8 cellular contexts compared by ENCODE assay signal in genomic region chr1:2279210-2279639, GRCh38. TPM values are rescaled to one million over a fixed set of nuclear protein-coding genes. Genes with fewer than 3 reads are reported as not detected.
A peak's percentile ranks its signal among the peaks of the same experiment; 100 is the strongest.
DNase-seq lines count a peak whose midpoint lies in the region; TF ChIP-seq lines count a peak whose summit lies in the region.

No MANE protein-coding gene starts in this region.

- H3K27ac Mint-ChIP-seq in MCF 10A (ENCODE audit: low read depth, unreplicated experiment) = peak overlapping the region; percentile 19

- WGBS in mammary epithelial cell (ENCODE audit: low coverage, missing lambda C conversion rate) = 63% methylated on average over 5 of the region's 13 CpGs

- CTCF ChIA-PET in MCF 10A (lab: Yijun Ruan, JAX) = no interaction called here
- CTCF ChIA-PET in mammary epithelial cell (lab: Charles Lee; ENCODE audit: low non-redundant PET) = no interaction called here

- in situ Hi-C loops in mammary epithelial cell (cut with MboI; ENCODE audit: low sequenced_read_pairs in 2 of 2) = no loop called here
- in situ Hi-C loops in G401 (cut with HindIII; ENCODE audit: low sequenced_read_pairs) = no loop called here

- no peaks in the 10 kb centered on the region for H3K9me3 ChIP-seq in mammary epithelial cell (replicated peaks; ENCODE audit: insufficient read depth, low read length)
- no peaks in the 10 kb centered on the region for H3K9me3 ChIP-seq in fibroblast of lung (ENCODE audit: control insufficient read depth, insufficient read depth, low read depth, low read length)
- no peaks in the 10 kb centered on the region for H3K9me3 ChIP-seq in muscle layer of colon (ENCODE audit: low read length)

- POLR2A ChIA-PET in MCF 10A (lab: Yijun Ruan, JAX) = no interaction called here

- no peaks in the 10 kb centered on the region for H3K27me3 Mint-ChIP-seq in MCF 10A (ENCODE audit: insufficient read depth, unreplicated experiment)

- no peak overlapping the region for H3K27ac ChIP-seq in mammary epithelial cell (ENCODE audit: insufficient read depth, low read depth, low read length)
- peak overlapping the region; percentile 75 for H3K27ac ChIP-seq in fibroblast of lung (ENCODE audit: insufficient read depth, low read length)
- peak overlapping the region; percentile 73 for H3K27ac ChIP-seq in muscle layer of colon (ENCODE audit: low read depth, low read length)

- H3K79me2 ChIP-seq in mammary epithelial cell (ENCODE audit: insufficient read depth, low read length) (peaks cover 80% of the 10 kb centered on the region), fibroblast of lung (ENCODE audit: control insufficient read depth, insufficient read depth, low read length) (peaks cover 76% of the 10 kb centered on the region)

- peaks cover 10% of the 10 kb centered on the region for H3K36me3 Mint-ChIP-seq in MCF 10A (ENCODE audit: insufficient read depth, unreplicated experiment)

- no TSS peak for BruUV-seq in MCF 10A (replicated peaks; lab: Mats Ljungman, UMichigan)
- BruUV-seq in mammary epithelial cell (replicated peaks; lab: Mats Ljungman, UMichigan) = no TSS peak

- H2AFZ ChIP-seq in mammary epithelial cell (ENCODE audit: low read depth, low read length) = no peak overlapping the region
- H2AFZ ChIP-seq in fibroblast of lung (ENCODE audit: low read length) = no peak overlapping the region

- H3K4me2 ChIP-seq in mammary epithelial cell (ENCODE audit: insufficient read depth, low read depth, low read length) = no peak overlapping the region
- peak overlapping the region; percentile 38 for H3K4me2 ChIP-seq in fibroblast of lung (ENCODE audit: extremely low read depth, insufficient read depth, low read length)

- dilution Hi-C loops in mammary epithelial cell (cut with HindIII; ENCODE audit: low sequenced_read_pairs) = no loop called here

- H3K4me3 ChIP-seq in mammary epithelial cell (replicated peaks in 1 of 3; ENCODE audit: insufficient read depth in 1 of 3, low read depth in 2 of 3, low read length in 3 of 3) = no peak overlapping the region
- no peak overlapping the region for H3K4me3 ChIP-seq in fibroblast of lung (replicated peaks in 1 of 4; ENCODE audit: control extremely low read depth in 1 of 4, insufficient read depth in 1 of 4, low read depth in 3 of 4, low read length in 4 of 4)
- no peak overlapping the region for H3K4me3 ChIP-seq in muscle layer of colon (ENCODE audit: low read depth in 1 of 2, low read length in 2 of 2)

- H3K9ac ChIP-seq in mammary epithelial cell (ENCODE audit: insufficient read depth, low read length) (no peak overlapping the region), fibroblast of lung (ENCODE audit: insufficient read depth, low read length) (peak overlapping the region; percentile 44), muscle layer of colon (ENCODE audit: low read length) (no peak overlapping the region)

- TF ChIP-seq CTCF in MCF 10A (IDR thresholded peaks at IDR 0.05; ENCODE audit: unreplicated experiment) (no peak), mammary epithelial cell (conservative IDR thresholded peaks at IDR 0.05 in 1 of 2, IDR thresholded peaks at IDR 0.05 in 1 of 2; ENCODE audit: extremely low read depth in 1 of 2, insufficient read depth in 1 of 2, low read depth in 1 of 2, low read length in 2 of 2) (no peak), fibroblast of lung (conservative IDR thresholded peaks at IDR 0.05 in 1 of 2, IDR thresholded peaks at IDR 0.05 in 1 of 2; ENCODE audit: low read depth in 1 of 2, low read length in 2 of 2) (no peak)

- H3K36me3 ChIP-seq in mammary epithelial cell (ENCODE audit: insufficient read depth, low read length) (peaks cover 2% of the 10 kb centered on the region), fibroblast of lung (ENCODE audit: control insufficient read depth, insufficient read depth, low read length) (peaks cover 4% of the 10 kb centered on the region), muscle layer of colon (ENCODE audit: insufficient read depth, low read length) (peaks cover 4% of the 10 kb centered on the region)

- peaks cover 19% of the 10 kb centered on the region for H3K4me1 Mint-ChIP-seq in MCF 10A (ENCODE audit: insufficient read depth, unreplicated experiment)

- intact Hi-C loops in MCF 10A (cut with micrococcal nuclease) (loop anchor here (5.0 kb wide), 1 partner anchor 47 kb away; no protein-coding TSS in a partner anchor), mammary epithelial cell (cut with micrococcal nuclease) (no loop called here)

- H3K4me1 ChIP-seq in mammary epithelial cell (ENCODE audit: insufficient read depth, low read length) = peaks cover 32% of the 10 kb centered on the region
- H3K4me1 ChIP-seq in fibroblast of lung (ENCODE audit: control insufficient read depth, extremely low read depth, insufficient read depth, low read length) = peaks cover 32% of the 10 kb centered on the region
- H3K4me1 ChIP-seq in muscle layer of colon (ENCODE audit: insufficient read depth, low read length) = peaks cover 64% of the 10 kb centered on the region

- no peaks in the 10 kb centered on the region for H4K20me1 ChIP-seq in mammary epithelial cell (ENCODE audit: insufficient read depth, low read length)
- no peaks in the 10 kb centered on the region for H4K20me1 ChIP-seq in fibroblast of lung (ENCODE audit: control insufficient read depth, extremely low read depth, insufficient read depth, low read length)

- no peaks in the 10 kb centered on the region for H3K9me3 Mint-ChIP-seq in MCF 10A (ENCODE audit: unreplicated experiment)

- DNase-seq in MCF 10A (ENCODE audit: unreplicated experiment) = no peak
- DNase-seq in mammary epithelial cell = no peak
- peak; percentile 93 to 98 for DNase-seq in fibroblast of lung (ENCODE audit: low read depth in 2 of 2)
- no peak for DNase-seq in G401 (ENCODE audit: low spot score)
- DNase-seq in RPMI8226 = no peak
- no peak for DNase-seq in activated effector memory CD4-positive, alpha-beta T cell treated with Interleukin-2 at 50 U/mL for 16 hours
- no peak for DNase-seq in mesenteric fat pad (ENCODE audit: low spot score)

- H3K27me3 ChIP-seq in mammary epithelial cell (ENCODE audit: insufficient read depth, low read length) = no peaks in the 10 kb centered on the region
- no peaks in the 10 kb centered on the region for H3K27me3 ChIP-seq in fibroblast of lung (ENCODE audit: control insufficient read depth, insufficient read depth, low read length)
- H3K27me3 ChIP-seq in muscle layer of colon (ENCODE audit: control insufficient read depth in 1 of 2, insufficient read depth in 2 of 2, low read length in 2 of 2) = no peaks in the 10 kb centered on the region

- no peak overlapping the region for H3K4me3 Mint-ChIP-seq in MCF 10A (ENCODE audit: unreplicated experiment)

RNA-seq across cellular contexts. Expression of gene SKI, which starts 51.1 kb away (rescaled TPM):
- total RNA-seq in MCF 10A (2022) (42.7 and 53.7 TPM in 2 replicates), mammary epithelial cell (10 to 100 TPM; 27.2 to 47.8 TPM), fibroblast of lung (18.0 and 21.8 TPM in 2 replicates), mesenteric fat pad (101 TPM)
- polyA plus RNA-seq in mammary epithelial cell (10.5 TPM), fibroblast of lung (11.6 and 18.3 TPM in 2 replicates)
- polyA minus RNA-seq in mammary epithelial cell (34.8 TPM), fibroblast of lung (ENCODE audit: low replicate concordance) (18.0 and 19.2 TPM in 2 replicates)
- polyA plus RNA-seq in fibroblast of lung (2012) = 30.8 and 38.0 TPM in 2 replicates
- total RNA-seq in G401 (2014; rRNA removed; shearing (Covaris generic)) = 5.8 and 15.2 TPM in 2 replicates

Comparison
In these comparisons a context has a peak if more than half of its experiments do, and no peak if none do; other contexts are left out.
1. DNase-seq: peak in fibroblast of lung (2 of 2); none in MCF 10A (single experiment), mammary epithelial cell (single experiment), G401 (single experiment), RPMI8226 (single experiment), activated effector memory CD4-positive, alpha-beta T cell treated with Interleukin-2 at 50 U/mL for 16 hours (single experiment) and mesenteric fat pad (single experiment).